Comparison of ENCODE assay signal across 8 cellular contexts in genomic region chr20:57627972-57628650, GRCh38. TPM values are rescaled to one million over a fixed set of nuclear protein-coding genes. Genes with fewer than 3 reads are reported as not detected.
A peak's percentile ranks its signal among the peaks of the same experiment; 100 is the strongest.
DNase-seq lines count a peak whose midpoint lies in the region; ATAC-seq, FAIRE-seq and TF ChIP-seq lines count a peak whose summit lies in the region.

No MANE protein-coding gene starts in this region.

- no peaks in the 10 kb centered on the region for H3K79me2 ChIP-seq in smooth muscle cell (ENCODE audit: low read depth)

- peaks cover 0 to 34% (median 8%) of the 10 kb centered on the region in 9 donors for H3K4me1 ChIP-seq in heart right ventricle
- H3K4me1 ChIP-seq in smooth muscle cell (ENCODE audit: low read depth) = no peaks in the 10 kb centered on the region
- H3K4me1 ChIP-seq in prostate gland (replicated peaks) = no peaks in the 10 kb centered on the region

- H3K4me3 ChIP-seq in AG10803 (ENCODE audit: low read length) = no peak overlapping the region
- no peak overlapping the region for H3K4me3 ChIP-seq in NB4 (ENCODE audit: low read depth, low read length)
- H3K4me3 ChIP-seq in heart right ventricle = peak overlapping the region in 6 of 10 donors; percentile 15 to 29 (median 24)
- H3K4me3 ChIP-seq in smooth muscle cell = no peak overlapping the region
- no peak overlapping the region for H3K4me3 ChIP-seq in prostate gland

- H3K9ac ChIP-seq in smooth muscle cell (ENCODE audit: low read depth) = no peak overlapping the region

- H4K20me1 ChIP-seq in smooth muscle cell (ENCODE audit: low read depth) = no peaks in the 10 kb centered on the region

- 28 to 48% methylated on average over 10 of the region's 10 CpGs for WGBS in heart right ventricle, 2 donors
- 65% methylated on average over 10 of the region's 10 CpGs for WGBS in smooth muscle cell (ENCODE audit: low lambda C conversion rate)
- WGBS in prostate gland = 8% methylated on average over 10 of the region's 10 CpGs

- H3K9me3 ChIP-seq in heart right ventricle = peaks cover 0 to 20% (median 7%) of the 10 kb centered on the region in 11 donors
- no peaks in the 10 kb centered on the region for H3K9me3 ChIP-seq in smooth muscle cell (replicated peaks; ENCODE audit: low read depth)
- no peaks in the 10 kb centered on the region for H3K9me3 ChIP-seq in prostate gland

- no peak for FAIRE-seq in H54 (lab: Jason Lieb, UNC)

- TF ChIP-seq POLR2A in NB4 (IDR thresholded peaks at IDR 0.05; ENCODE audit: extremely low read depth, insufficient read length) (no peak), prostate gland (IDR thresholded peaks at IDR 0.05) (no peak), H54 (IDR thresholded peaks at IDR 0.05; ENCODE audit: low read depth, low read length) (no peak)

- no peaks in the 10 kb centered on the region for H3F3A ChIP-seq in smooth muscle cell (ENCODE audit: low read depth)

- H3K27me3 ChIP-seq in heart right ventricle (peaks cover 0 to 9% (median 2%) of the 10 kb centered on the region in 7 donors), smooth muscle cell (ENCODE audit: low read depth) (peaks cover 4% of the 10 kb centered on the region), prostate gland (replicated peaks; ENCODE audit: insufficient read depth) (no peaks in the 10 kb centered on the region)

- DNase-seq in AG10803 (ENCODE audit: low read depth) (peak; percentile 62), NB4 (ENCODE audit: low read depth) (peak; percentile 93), heart right ventricle (peak in 1 of 2 donors; percentile 76), smooth muscle cell (lab: John Stamatoyannopoulos, UW; ENCODE audit: unreplicated experiment) (no peak), NCI-H1436 (lab: John Stamatoyannopoulos, UW) (no peak), prostate gland (ENCODE audit: low spot score) (no peak), H54 (ENCODE audit: insufficient read length, low spot score) (no peak)
- peak; percentile 45 for DNase-seq in activated effector memory CD4-positive, alpha-beta T cell treated with Interleukin-2 at 50 U/mL for 16 hours

- intact Hi-C loops in heart right ventricle (cut with DNase I) = no loop called here
- intact Hi-C loops in prostate gland (cut with DNase I) = no loop called here

- no peak overlapping the region for H3K4me2 ChIP-seq in smooth muscle cell

- TF ChIP-seq CTCF in AG10803 (conservative IDR thresholded peaks at IDR 0.05; ENCODE audit: low read length) (no peak), NB4 (IDR thresholded peaks at IDR 0.05; ENCODE audit: low read depth, low read length) (no peak), heart right ventricle (IDR thresholded peaks at IDR 0.05) (no peak), smooth muscle cell (IDR thresholded peaks at IDR 0.05; ENCODE audit: borderline replicate concordance, insufficient read depth, poor library complexity, severe bottlenecking) (no peak), prostate gland (IDR thresholded peaks at IDR 0.05) (no peak)

- H3K36me3 ChIP-seq in heart right ventricle = no peaks in the 10 kb centered on the region
- no peaks in the 10 kb centered on the region for H3K36me3 ChIP-seq in smooth muscle cell (ENCODE audit: low read depth)
- H3K36me3 ChIP-seq in prostate gland = no peaks in the 10 kb centered on the region

- peak overlapping the region; percentile 46 for H2AFZ ChIP-seq in smooth muscle cell (ENCODE audit: low read depth)

- H3K27ac ChIP-seq in heart right ventricle (peak overlapping the region; percentile 64 to 93 (median 80)), smooth muscle cell (ENCODE audit: low read depth) (no peak overlapping the region), prostate gland (peak overlapping the region in 1 of 2 donors; percentile 8)

- ATAC-seq in heart right ventricle = peak; percentile 73 to 96 (median 94)

RNA-seq across cellular contexts. Expression of gene ZBP1, which starts 7.9 kb away (rescaled TPM):
- total RNA-seq in heart right ventricle (1 to 10 TPM in 1 of 10 donors, under 1 TPM in 7, not detected in 2; 0.16 to 1.2 (median 0.31) TPM), smooth muscle cell (not detected in 2 replicates), prostate gland (1 to 10 TPM in 1 of 2 donors, under 1 TPM in 1; 0.14 to 8.9 TPM)
- polyA plus RNA-seq in heart right ventricle (under 1 TPM; 0.13 to 0.51 TPM), smooth muscle cell (0.50 TPM in 1 of 2 replicates, not detected in the other)

Comparison
In these comparisons a context has a peak if more than half of its experiments do, and no peak if none do; other contexts are left out.
1. DNase-seq: peak in AG10803 (single experiment), NB4 (single experiment) and activated effector memory CD4-positive, alpha-beta T cell treated with Interleukin-2 at 50 U/mL for 16 hours (single experiment); none in smooth muscle cell (single experiment), NCI-H1436 (single experiment), prostate gland (single experiment) and H54 (single experiment).
2. H3K4me3 ChIP-seq: peak in heart right ventricle (6 of 10); none in AG10803 (single experiment), NB4 (single experiment), smooth muscle cell (single experiment) and prostate gland (0 of 2).